ENCODE assay signal across 23 cellular contexts in the genomic region with DNA sequence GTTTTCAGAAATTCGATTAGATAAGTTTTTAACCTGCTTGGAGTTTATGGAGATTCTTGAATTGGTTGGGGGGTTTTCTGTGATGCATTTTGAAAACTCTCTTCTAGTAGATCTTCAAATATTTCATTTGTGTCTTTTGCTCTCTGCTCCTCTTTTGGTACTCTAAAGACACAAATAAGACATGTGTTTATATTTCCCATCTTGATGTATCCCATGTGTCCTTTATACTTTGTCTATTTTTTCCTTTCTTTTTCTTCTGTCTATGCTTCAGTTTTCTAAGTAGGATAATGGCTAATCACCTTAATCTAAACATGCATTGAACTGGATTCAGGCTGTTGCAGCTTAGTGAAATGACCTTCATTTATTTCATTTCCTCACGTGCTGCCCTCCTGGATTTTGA.
"Had no signal": no experiment of that assay in that cellular context is flagged by ENCODE, and none has a peak within 500 bp of the region (broad histone marks: within the 10 kb centered on the region; RNA-seq: fewer than 3 reads in every experiment).

No MANE protein-coding gene starts in this region.

- H3K9me3 ChIP-seq: left ventricle myocardium inferior, right atrium auricular region, stomach, testis, thyroid gland, transverse colon, upper lobe of left lung, vagina had no signal

- H3K36me3 Mint-ChIP-seq: naive thymus-derived CD8-positive, alpha-beta T cell; stimulated activated naive B cell treated with anti-CD40 and anti-IgM and Interleukin-4, amounts not matched to agents 10 μg/mL and 1 μg/mL and 100 μg/mL, for 72 hours had no signal

- DNase-seq: islet precursor cell; left ventricle myocardium inferior; naive thymus-derived CD8-positive, alpha-beta T cell; nucleus accumbens; stimulated activated CD4-positive, alpha-beta T cell treated with anti-CD3 and anti-CD28 coated beads, Interleukin-12 subunit alpha, Interleukin-12 subunit beta, amount 100 ng/mL, for 4 hours; stimulated activated CD4-positive, alpha-beta T cell treated with anti-CD3 and anti-CD28 coated beads, Interleukin-15, amount 100 ng/mL, for 24 hours; stimulated activated CD4-positive, alpha-beta T cell treated with anti-CD3 and anti-CD28 coated beads, Interleukin-2, amount 100 ng/mL, for 24 hours; stimulated activated CD4-positive, alpha-beta T cell treated with anti-CD3 and anti-CD28 coated beads, Interleukin-4, amount 100 ng/mL, for 1 hour; stimulated activated naive B cell treated with anti-CD40 and anti-IgM and Interleukin-4, amounts not matched to agents 10 μg/mL and 1 μg/mL and 100 μg/mL, for 72 hours; stimulated activated naive CD8-positive, alpha-beta T cell treated with anti-CD3 and anti-CD28 coated beads, Interleukin-15, Interleukin-2, amounts not matched to agents 100 U/mL and 50 U/mL, for 24 hours; stomach; testis; thyroid gland; transverse colon; upper lobe of left lung had no signal

- H2AFZ ChIP-seq: hepatocyte had no signal

- H3K27ac Mint-ChIP-seq: naive thymus-derived CD8-positive, alpha-beta T cell; nephron; progenitor cell of endocrine pancreas; stimulated activated naive B cell treated with anti-CD40 and anti-IgM and Interleukin-4, amounts not matched to agents 10 μg/mL and 1 μg/mL and 100 μg/mL, for 72 hours had no signal

- H3K4me1 ChIP-seq: left ventricle myocardium inferior, right atrium auricular region, testis, thyroid gland had no signal

- H3K27me3 Mint-ChIP-seq: stimulated activated naive B cell treated with anti-CD40 and anti-IgM and Interleukin-4, amounts not matched to agents 10 μg/mL and 1 μg/mL and 100 μg/mL, for 72 hours had no signal

- H3K4me2 ChIP-seq: hepatocyte had no signal

- H3K4me3 ChIP-seq: hepatocyte, left ventricle myocardium inferior, lung, right atrium auricular region, skin epidermis, stomach, testis, thyroid gland, transverse colon, upper lobe of left lung, vagina had no signal

- H3K9me3 Mint-ChIP-seq: naive thymus-derived CD8-positive, alpha-beta T cell; nephron; neural crest cell; stimulated activated naive B cell treated with anti-CD40 and anti-IgM and Interleukin-4, amounts not matched to agents 10 μg/mL and 1 μg/mL and 100 μg/mL, for 72 hours had no signal

- H3K27ac ChIP-seq: hepatocyte, left ventricle myocardium inferior, right atrium auricular region, skin epidermis, stomach, testis, thyroid gland, transverse colon, upper lobe of left lung, vagina had no signal

- H3K4me1 Mint-ChIP-seq: neural crest cell had no signal

- H3K27me3 ChIP-seq: hepatocyte, right atrium auricular region, stomach, testis, thyroid gland, transverse colon, upper lobe of left lung, vagina had no signal

- H3K4me3 Mint-ChIP-seq: naive thymus-derived CD8-positive, alpha-beta T cell; nephron; neural crest cell; stimulated activated naive B cell treated with anti-CD40 and anti-IgM and Interleukin-4, amounts not matched to agents 10 μg/mL and 1 μg/mL and 100 μg/mL, for 72 hours had no signal

- H3K36me3 ChIP-seq: left ventricle myocardium inferior, right atrium auricular region, stomach, thyroid gland, transverse colon, upper lobe of left lung, vagina had no signal

- H3K79me2 ChIP-seq: hepatocyte had no signal
